In genomic region chr14:58979325-58979724, GRCh38 we compare ENCODE assay signal across 25 cellular contexts.
"Had no signal": no experiment of that assay in that cellular context is flagged by ENCODE, and none has a peak within 500 bp of the region (broad histone marks: within the 10 kb centered on the region; RNA-seq: fewer than 3 reads in every experiment).

No MANE protein-coding gene starts in this region.

- H3K4me1 Mint-ChIP-seq: activated B cell treated with CpG ODN at 0.5 μM for 24 hours; activated CD4-positive, alpha-beta T cell treated with anti-CD3 and anti-CD28 coated beads for 36 hours; activated naive CD8-positive, alpha-beta T cell treated with anti-CD3 and anti-CD28 coated beads, Interleukin-2, amount 10 ng/mL, durations not matched to agents 7 days and 5 days; naive thymus-derived CD8-positive, alpha-beta T cell; stimulated activated naive B cell treated with anti-CD40 and anti-IgM and Interleukin-4, amounts not matched to agents 10 μg/mL and 1 μg/mL and 100 μg/mL, for 72 hours had no signal

- DNase-seq: activated B cell treated with CpG ODN at 0.5 μM for 24 hours; activated CD4-positive, alpha-beta T cell treated with anti-CD3 and anti-CD28 coated beads for 36 hours; activated CD4-positive, alpha-beta T cell treated with anti-CD3 and anti-CD28 coated beads, Interleukin-2, amount 50 U/mL, for 4 hours; activated CD8-positive, alpha-beta memory T cell treated with anti-CD3 and anti-CD28 coated beads for 24 hours; activated CD8-positive, alpha-beta memory T cell treated with anti-CD3 and anti-CD28 coated beads, Interleukin-2, amount 50 U/mL, for 4 hours; activated naive CD4-positive, alpha-beta T cell treated with anti-CD3 and anti-CD28 coated beads for 36 hours; activated naive CD8-positive, alpha-beta T cell treated with anti-CD3 and anti-CD28 coated beads, Interleukin-2, amount 10 ng/mL, durations not matched to agents 7 days and 5 days; activated T-cell treated with anti-CD3 and anti-CD28 coated beads, Interleukin-2, amount 50 U/mL, for 4 hours; amniotic stem cell; naive thymus-derived CD8-positive, alpha-beta T cell; ovary; sigmoid colon; stimulated activated CD4-positive, alpha-beta T cell treated with anti-CD3 and anti-CD28 coated beads, Interleukin-15, amount 100 ng/mL, for 24 hours; stimulated activated CD8-positive, alpha-beta memory T cell treated with anti-CD3 and anti-CD28 coated beads, Interleukin-4, amount 100 ng/mL, for 48 hours; stimulated activated naive B cell treated with anti-CD40 and anti-IgM and Interleukin-4, amounts not matched to agents 10 μg/mL and 1 μg/mL and 100 μg/mL, for 72 hours; T1000 had no signal

- H3K9me3 ChIP-seq: neutrophil, ovary, sigmoid colon, thoracic aorta, upper lobe of left lung had no signal

- H3K4me3 ChIP-seq: heart left ventricle, lung, ovary, sigmoid colon, smooth muscle cell, thoracic aorta, upper lobe of left lung had no signal

- H3K36me3 Mint-ChIP-seq: activated naive CD8-positive, alpha-beta T cell treated with anti-CD3 and anti-CD28 coated beads, Interleukin-2, amount 10 ng/mL, durations not matched to agents 7 days and 5 days; naive thymus-derived CD8-positive, alpha-beta T cell; stimulated activated naive B cell treated with anti-CD40 and anti-IgM and Interleukin-4, amounts not matched to agents 10 μg/mL and 1 μg/mL and 100 μg/mL, for 72 hours had no signal

- H3K36me3 ChIP-seq: heart left ventricle, neutrophil, ovary, sigmoid colon, thoracic aorta, upper lobe of left lung had no signal

- H3K4me2 ChIP-seq: smooth muscle cell had no signal

- H3K4me1 ChIP-seq: sigmoid colon, upper lobe of left lung had no signal

- FAIRE-seq: keratinocyte had no signal

- H3K27me3 Mint-ChIP-seq: activated B cell treated with CpG ODN at 0.5 μM for 24 hours; activated naive CD8-positive, alpha-beta T cell treated with anti-CD3 and anti-CD28 coated beads, Interleukin-2, amount 10 ng/mL, durations not matched to agents 7 days and 5 days had no signal

- H3K4me3 Mint-ChIP-seq: activated B cell treated with CpG ODN at 0.5 μM for 24 hours; activated CD4-positive, alpha-beta T cell treated with anti-CD3 and anti-CD28 coated beads for 36 hours; activated naive CD4-positive, alpha-beta T cell treated with anti-CD3 and anti-CD28 coated beads for 36 hours; activated naive CD8-positive, alpha-beta T cell treated with anti-CD3 and anti-CD28 coated beads, Interleukin-2, amount 10 ng/mL, durations not matched to agents 7 days and 5 days; activated T-cell treated with anti-CD3 and anti-CD28 coated beads, Interleukin-2, amount 50 U/mL, for 4 hours; naive thymus-derived CD8-positive, alpha-beta T cell; stimulated activated naive B cell treated with anti-CD40 and anti-IgM and Interleukin-4, amounts not matched to agents 10 μg/mL and 1 μg/mL and 100 μg/mL, for 72 hours; T-helper 1 cell treated with Interleukin-12 subunit alpha and Interleukin-12 subunit beta and Interleukin-4 antibody, amounts not matched to agents 30 μg/mL and 1 μg/mL, for 36 hours had no signal

- ATAC-seq: activated CD4-positive, alpha-beta T cell treated with anti-CD3 and anti-CD28 coated beads for 36 hours; activated T-cell treated with anti-CD3 and anti-CD28 coated beads, Interleukin-2, amount 50 U/mL, for 4 hours; naive thymus-derived CD8-positive, alpha-beta T cell; stimulated activated naive B cell treated with anti-CD40 and anti-IgM and Interleukin-4, amounts not matched to agents 10 μg/mL and 1 μg/mL and 100 μg/mL, for 72 hours had no signal

- H3K27ac Mint-ChIP-seq: activated B cell treated with CpG ODN at 0.5 μM for 24 hours; activated CD4-positive, alpha-beta T cell treated with anti-CD3 and anti-CD28 coated beads for 36 hours; activated naive CD4-positive, alpha-beta T cell treated with anti-CD3 and anti-CD28 coated beads for 36 hours; activated naive CD8-positive, alpha-beta T cell treated with anti-CD3 and anti-CD28 coated beads, Interleukin-2, amount 10 ng/mL, durations not matched to agents 7 days and 5 days; naive thymus-derived CD8-positive, alpha-beta T cell; stimulated activated naive B cell treated with anti-CD40 and anti-IgM and Interleukin-4, amounts not matched to agents 10 μg/mL and 1 μg/mL and 100 μg/mL, for 72 hours; T-helper 1 cell treated with Interleukin-12 subunit alpha and Interleukin-12 subunit beta and Interleukin-4 antibody, amounts not matched to agents 30 μg/mL and 1 μg/mL, for 36 hours had no signal

- H3K27me3 ChIP-seq: heart left ventricle, neutrophil, ovary, sigmoid colon, upper lobe of left lung had no signal

- H3K27ac ChIP-seq: epithelial cell of prostate, neutrophil, ovary, sigmoid colon, thoracic aorta, upper lobe of left lung had no signal

- H3K9me3 Mint-ChIP-seq: activated B cell treated with CpG ODN at 0.5 μM for 24 hours; activated naive CD4-positive, alpha-beta T cell treated with anti-CD3 and anti-CD28 coated beads for 36 hours; activated naive CD8-positive, alpha-beta T cell treated with anti-CD3 and anti-CD28 coated beads, Interleukin-2, amount 10 ng/mL, durations not matched to agents 7 days and 5 days; activated T-cell treated with anti-CD3 and anti-CD28 coated beads, Interleukin-2, amount 50 U/mL, for 4 hours; naive thymus-derived CD8-positive, alpha-beta T cell; stimulated activated naive B cell treated with anti-CD40 and anti-IgM and Interleukin-4, amounts not matched to agents 10 μg/mL and 1 μg/mL and 100 μg/mL, for 72 hours; T-helper 1 cell treated with Interleukin-12 subunit alpha and Interleukin-12 subunit beta and Interleukin-4 antibody, amounts not matched to agents 30 μg/mL and 1 μg/mL, for 36 hours had no signal
